ENCODE assay signal across 14 cellular contexts in genomic region chr10:133332936-133333699, GRCh38. TPM values are rescaled to one million over a fixed set of nuclear protein-coding genes. Genes with fewer than 3 reads are reported as not detected.
DNase-seq lines count a peak whose midpoint lies in the region; ATAC-seq and TF ChIP-seq lines count a peak whose summit lies in the region.
"Had no signal": no experiment of that assay in that cellular context is flagged by ENCODE, and none has a peak within 500 bp of the region (broad histone marks: within the 10 kb centered on the region; RNA-seq: fewer than 3 reads in every experiment).

No MANE protein-coding gene starts in this region.

- H3K9ac ChIP-seq in neural progenitor cell, result no peak overlapping the region
- H3K9ac ChIP-seq: GM23248 had no signal

- peaks cover 4% of the 10 kb centered on the region for H3F3A ChIP-seq in neural progenitor cell (ENCODE audit: low read depth)

- POLR2A ChIA-PET in CD8-positive, alpha-beta T cell (lab: Charles Lee), result interaction anchor here (0.9 kb wide), 1 partner anchor 69 kb away, joined by 3 read pairs; no protein-coding TSS in a partner anchor

- peaks cover 2% of the 10 kb centered on the region for H3K4me1 Mint-ChIP-seq in CD8-positive, alpha-beta T cell (ENCODE audit: low read depth)
- H3K4me1 Mint-ChIP-seq in chondrocyte (ENCODE audit: low read depth) (peaks cover 23% of the 10 kb centered on the region), neural progenitor cell (peaks cover 6% of the 10 kb centered on the region), progenitor cell of endocrine pancreas (ENCODE audit: low read depth) (peaks cover 2% of the 10 kb centered on the region)

- no peaks in the 10 kb centered on the region for H3K79me2 ChIP-seq in neural progenitor cell (ENCODE audit: low read depth)

- H3K9me3 ChIP-seq in CD8-positive, alpha-beta T cell (ENCODE audit: low read length), result no peaks in the 10 kb centered on the region
- no peaks in the 10 kb centered on the region for H3K9me3 ChIP-seq in neural progenitor cell (ENCODE audit: low read depth)
- H3K9me3 ChIP-seq: A549, BE2C had no signal

- peak overlapping the region; percentile 10 for H3K27ac Mint-ChIP-seq in CD8-positive, alpha-beta T cell
- H3K27ac Mint-ChIP-seq in chondrocyte (ENCODE audit: unreplicated experiment) (no peak overlapping the region), neural progenitor cell (no peak overlapping the region), progenitor cell of endocrine pancreas (no peak overlapping the region)

- DNase-seq in 8988T (peak; percentile 23), chondrocyte (ENCODE audit: low spot score) (peak; percentile 77), neural progenitor cell (ENCODE audit: low spot score) (no peak), progenitor cell of endocrine pancreas (ENCODE audit: low spot score, unreplicated experiment) (no peak)
- DNase-seq in CD8-positive, alpha-beta T cell, result no peak
- no peak for DNase-seq in effector CD4-positive, alpha-beta T cell
- DNase-seq: BE2C, DMS53, GM23248 had no signal

- CTCF ChIA-PET in CD8-positive, alpha-beta T cell (lab: Charles Lee), result interaction anchor here (0.9 to 1.3 kb wide), 3 partner anchors 19 to 187 kb away, joined by 3 to 4 read pairs (median 3); no protein-coding TSS in a partner anchor

- H4K20me1 ChIP-seq in neural progenitor cell (ENCODE audit: low read depth), result peaks cover 6% of the 10 kb centered on the region

- no peak overlapping the region for H3K4me3 Mint-ChIP-seq in CD8-positive, alpha-beta T cell
- H3K4me3 Mint-ChIP-seq in chondrocyte (ENCODE audit: unreplicated experiment) (no peak overlapping the region), neural progenitor cell (peak overlapping the region; percentile 46), progenitor cell of endocrine pancreas (ENCODE audit: low read depth) (no peak overlapping the region)

- intact Hi-C loops in CD8-positive, alpha-beta T cell (cut with DNase I, micrococcal nuclease), result no loop called here

- H3K4me2 ChIP-seq in neural progenitor cell, result no peak overlapping the region
- H3K4me2 ChIP-seq: A549 had no signal

- H2AFZ ChIP-seq in neural progenitor cell (replicated peaks), result no peak overlapping the region
- H2AFZ ChIP-seq: GM23248 had no signal

- peaks cover 6% of the 10 kb centered on the region for H3K27me3 ChIP-seq in CD8-positive, alpha-beta T cell (ENCODE audit: insufficient read depth, low read length)
- peaks cover 95% of the 10 kb centered on the region for H3K27me3 ChIP-seq in neural progenitor cell

- ATAC-seq in CD8-positive, alpha-beta T cell, result no peak
- ATAC-seq in GM19023 (IDR thresholded peaks at IDR 0.05; ENCODE audit: unreplicated experiment), result no peak
- ATAC-seq: A549 had no signal

- no peaks in the 10 kb centered on the region for H3K36me3 ChIP-seq in CD8-positive, alpha-beta T cell (ENCODE audit: insufficient read depth, low read length)
- no peaks in the 10 kb centered on the region for H3K36me3 ChIP-seq in neural progenitor cell
- H3K36me3 ChIP-seq: BE2C had no signal

- H3K4me1 ChIP-seq in CD8-positive, alpha-beta T cell (ENCODE audit: insufficient read depth, low read length), result peaks cover 19% of the 10 kb centered on the region
- H3K4me1 ChIP-seq in neural progenitor cell, result peaks cover 16% of the 10 kb centered on the region
- H3K4me1 ChIP-seq: BE2C had no signal

- no peak overlapping the region for H3K27ac ChIP-seq in CD8-positive, alpha-beta T cell (ENCODE audit: low read depth, low read length)
- H3K27ac ChIP-seq in neural progenitor cell, result no peak overlapping the region
- H3K27ac ChIP-seq: A549, C4-2B, GM23248 had no signal

- H3K4me3 ChIP-seq in CD8-positive, alpha-beta T cell (ENCODE audit: low read depth, low read length), result no peak overlapping the region
- H3K4me3 ChIP-seq in neural progenitor cell, result no peak overlapping the region
- H3K4me3 ChIP-seq: A549, GM23248 had no signal

- TF ChIP-seq CTCF in CD8-positive, alpha-beta T cell (IDR thresholded peaks at IDR 0.05), result no peak
- TF ChIP-seq CTCF in chondrocyte (IDR thresholded peaks at IDR 0.05) (no peak), neural progenitor cell (IDR thresholded peaks at IDR 0.05) (no peak), progenitor cell of endocrine pancreas (IDR thresholded peaks at IDR 0.05; ENCODE audit: unreplicated experiment) (no peak)

- H3K27me3 Mint-ChIP-seq in CD8-positive, alpha-beta T cell (ENCODE audit: low read depth), result peaks cover 9% of the 10 kb centered on the region
- H3K27me3 Mint-ChIP-seq in chondrocyte (ENCODE audit: low read depth), result peaks cover 22% of the 10 kb centered on the region
- H3K27me3 Mint-ChIP-seq in neural progenitor cell (ENCODE audit: insufficient read depth, low read depth), result peaks cover 39% of the 10 kb centered on the region
- peaks cover 54% of the 10 kb centered on the region for H3K27me3 Mint-ChIP-seq in progenitor cell of endocrine pancreas

- no peaks in the 10 kb centered on the region for H3K36me3 Mint-ChIP-seq in CD8-positive, alpha-beta T cell
- H3K36me3 Mint-ChIP-seq in chondrocyte (ENCODE audit: low read depth) (no peaks in the 10 kb centered on the region), neural progenitor cell (peaks cover 2% of the 10 kb centered on the region), progenitor cell of endocrine pancreas (ENCODE audit: insufficient read depth) (peaks cover 1% of the 10 kb centered on the region)

- no peaks in the 10 kb centered on the region for H3K9me3 Mint-ChIP-seq in CD8-positive, alpha-beta T cell
- H3K9me3 Mint-ChIP-seq in chondrocyte (ENCODE audit: low read depth), result no peaks in the 10 kb centered on the region
- peaks cover 24% of the 10 kb centered on the region for H3K9me3 Mint-ChIP-seq in neural progenitor cell
- H3K9me3 Mint-ChIP-seq in progenitor cell of endocrine pancreas (ENCODE audit: low read depth), result peaks cover 4% of the 10 kb centered on the region

RNA-seq across cellular contexts. Expression of gene CALY, which starts 3.6 kb away (rescaled TPM):
- total RNA-seq in CD8-positive, alpha-beta T cell, result 1 to 10 TPM; 1.2 to 1.4 TPM
- total RNA-seq in chondrocyte (7.3 to 13.5 TPM (median 8.9 TPM) in 3 replicates), neural progenitor cell (ENCODE audit: low replicate concordance) (1.6 TPM in 1 of 2 replicates, not detected in the other), progenitor cell of endocrine pancreas (2.3 and 2.5 TPM in 2 replicates)
- total RNA-seq: Daoy had no signal

RNA-seq across cellular contexts. Expression of gene PRAP1, which starts 14.1 kb away (rescaled TPM):
- total RNA-seq in CD8-positive, alpha-beta T cell, result not detected
- total RNA-seq in chondrocyte, result not detected in 3 replicates
- total RNA-seq in neural progenitor cell (ENCODE audit: low replicate concordance), result 0.62 TPM in 1 of 2 replicates, not detected in the other
- 0.62 TPM in 1 of 2 replicates, not detected in the other for total RNA-seq in progenitor cell of endocrine pancreas
- total RNA-seq: Daoy, GM23248, HT1080 had no signal

RNA-seq across cellular contexts. Expression of gene ZNF511, which starts 24.4 kb away (rescaled TPM):
- 10 to 100 TPM; 36.5 to 38.8 TPM for total RNA-seq in CD8-positive, alpha-beta T cell
- 25.6 to 33.0 TPM (median 32.7 TPM) in 3 replicates for total RNA-seq in chondrocyte
- 34.4 and 44.4 TPM in 2 replicates for total RNA-seq in neural progenitor cell (ENCODE audit: low replicate concordance)
- 54.2 and 56.8 TPM in 2 replicates for total RNA-seq in progenitor cell of endocrine pancreas

RNA-seq across cellular contexts. Expression of gene TUBGCP2, which starts 24.4 kb away (rescaled TPM):
- 10 to 100 TPM; 74.4 to 79.1 TPM for total RNA-seq in CD8-positive, alpha-beta T cell
- total RNA-seq in chondrocyte (53.2 to 56.2 TPM (median 54.9 TPM) in 3 replicates), neural progenitor cell (ENCODE audit: low replicate concordance) (54.8 and 55.4 TPM in 2 replicates), progenitor cell of endocrine pancreas (63.2 and 77.0 TPM in 2 replicates)

RNA-seq across cellular contexts. Expression of gene FUOM, which starts 24.7 kb away (rescaled TPM):
- total RNA-seq in CD8-positive, alpha-beta T cell, result 1 to 10 TPM; 7.9 to 10.0 TPM
- total RNA-seq in chondrocyte (29.9 to 34.4 TPM (median 32.2 TPM) in 3 replicates), neural progenitor cell (ENCODE audit: low replicate concordance) (9.3 and 20.5 TPM in 2 replicates), progenitor cell of endocrine pancreas (14.7 and 16.2 TPM in 2 replicates)

Comparison
In these comparisons a context has a peak if more than half of its experiments do, and no peak if none do; other contexts are left out.
1. DNase-seq: peak in 8988T (single experiment) and chondrocyte (single experiment); none in CD8-positive, alpha-beta T cell (0 of 7), neural progenitor cell (single experiment), effector CD4-positive, alpha-beta T cell (single experiment) and progenitor cell of endocrine pancreas (single experiment).